Comparison of ENCODE assay signal across 15 cellular contexts in genomic region chr6:104548297-104548696, GRCh38.
"Had no signal": no experiment of that assay in that cellular context is flagged by ENCODE, and none has a peak within 500 bp of the region (broad histone marks: within the 10 kb centered on the region; RNA-seq: fewer than 3 reads in every experiment).

No MANE protein-coding gene starts in this region.

- H3K9me3 ChIP-seq: esophagus squamous epithelium, mucosa of descending colon had no signal

- H3K4me3 ChIP-seq: esophagus squamous epithelium, mucosa of descending colon, neural progenitor cell had no signal

- H3K27ac Mint-ChIP-seq: activated naive CD8-positive, alpha-beta T cell; activated T-helper 1 cell treated with anti-CD3 and anti-CD28 coated beads, Interleukin-12 subunit alpha, Interleukin-12 subunit beta, Interleukin-2, Interleukin-4 antibody, amounts not matched to agents 30 ng/mL and 10 ng/mL and 1 ng/mL, durations not matched to agents 14 hours and 24 hours and 36 hours; effector memory CD8-positive, alpha-beta T cell; neural progenitor cell; progenitor cell of endocrine pancreas; stimulated activated naive B cell treated with anti-CD40 and anti-IgM and Interleukin-4, amounts not matched to agents 10 μg/mL and 1 μg/mL and 100 μg/mL, for 72 hours had no signal

- DNase-seq: activated CD4-positive, alpha-beta T cell treated with anti-CD3 and anti-CD28 coated beads, Interleukin-2, amount 50 U/mL, for 48 hours; activated gamma-delta T cell treated with Interleukin-2 at 50 U/mL for 16 hours; activated T-cell treated with anti-CD3 and anti-CD28 coated beads for 4 hours; amniotic stem cell; effector memory CD8-positive, alpha-beta T cell; esophagus squamous epithelium; mesenchymal stem cell; mucosa of descending colon; naive thymus-derived CD4-positive, alpha-beta T cell; stimulated activated naive B cell treated with anti-CD40 and anti-IgM and Interleukin-4, amounts not matched to agents 10 μg/mL and 1 μg/mL and 100 μg/mL, for 72 hours had no signal

- H3K27me3 Mint-ChIP-seq: progenitor cell of endocrine pancreas had no signal

- H3K36me3 ChIP-seq: esophagus squamous epithelium, neural progenitor cell had no signal

- H3K27ac ChIP-seq: esophagus squamous epithelium, neural progenitor cell, VCaP had no signal

- H3K36me3 Mint-ChIP-seq: activated naive CD8-positive, alpha-beta T cell; naive thymus-derived CD4-positive, alpha-beta T cell; neural progenitor cell; stimulated activated naive B cell treated with anti-CD40 and anti-IgM and Interleukin-4, amounts not matched to agents 10 μg/mL and 1 μg/mL and 100 μg/mL, for 72 hours had no signal

- H3K9me3 Mint-ChIP-seq: activated T-helper 1 cell treated with anti-CD3 and anti-CD28 coated beads, Interleukin-12 subunit alpha, Interleukin-12 subunit beta, Interleukin-2, Interleukin-4 antibody, amounts not matched to agents 30 ng/mL and 10 ng/mL and 1 ng/mL, durations not matched to agents 14 hours and 24 hours and 36 hours; effector memory CD8-positive, alpha-beta T cell; neural progenitor cell; stimulated activated naive B cell treated with anti-CD40 and anti-IgM and Interleukin-4, amounts not matched to agents 10 μg/mL and 1 μg/mL and 100 μg/mL, for 72 hours had no signal

- H3K4me1 ChIP-seq: esophagus squamous epithelium, neural progenitor cell had no signal

- H3K27me3 ChIP-seq: esophagus squamous epithelium, neural progenitor cell had no signal

- H3K4me3 Mint-ChIP-seq: activated naive CD8-positive, alpha-beta T cell; activated T-helper 1 cell treated with anti-CD3 and anti-CD28 coated beads, Interleukin-12 subunit alpha, Interleukin-12 subunit beta, Interleukin-2, Interleukin-4 antibody, amounts not matched to agents 30 ng/mL and 10 ng/mL and 1 ng/mL, durations not matched to agents 14 hours and 24 hours and 36 hours; effector memory CD8-positive, alpha-beta T cell; naive thymus-derived CD4-positive, alpha-beta T cell; neural progenitor cell; stimulated activated naive B cell treated with anti-CD40 and anti-IgM and Interleukin-4, amounts not matched to agents 10 μg/mL and 1 μg/mL and 100 μg/mL, for 72 hours had no signal

- H3K4me1 Mint-ChIP-seq: naive thymus-derived CD4-positive, alpha-beta T cell; stimulated activated naive B cell treated with anti-CD40 and anti-IgM and Interleukin-4, amounts not matched to agents 10 μg/mL and 1 μg/mL and 100 μg/mL, for 72 hours had no signal
